In the genomic region with DNA sequence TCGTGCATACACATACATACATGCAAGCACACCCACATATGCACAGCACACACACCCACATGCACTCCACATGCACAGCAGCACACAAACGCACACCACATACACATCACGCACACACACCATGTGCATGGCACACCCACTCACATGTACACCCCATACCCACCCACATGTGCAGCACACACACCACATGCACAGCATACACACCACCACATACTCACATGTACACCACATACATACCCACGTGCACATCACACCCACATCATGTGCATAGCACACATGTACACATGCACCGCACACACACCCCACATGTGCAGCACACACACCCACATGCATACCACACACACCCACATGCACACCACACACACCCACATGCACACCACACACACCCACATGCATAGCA, we compare ENCODE assay signal across 27 cellular contexts.
A peak's percentile ranks its signal among the peaks of the same experiment; 100 is the strongest.
DNase-seq lines count a peak whose midpoint lies in the region; ATAC-seq, FAIRE-seq and TF ChIP-seq lines count a peak whose summit lies in the region.
"Had no signal": no experiment of that assay in that cellular context is flagged by ENCODE, and none has a peak within 500 bp of the region (broad histone marks: within the 10 kb centered on the region; RNA-seq: fewer than 3 reads in every experiment).

No MANE protein-coding gene starts in this region.

- H3K79me1 ChIP-seq in trophoblast cell (ENCODE audit: low read length) = no peaks in the 10 kb centered on the region

- no peak overlapping the region for H4K91ac ChIP-seq in trophoblast cell (ENCODE audit: low read depth, low read length)

- TF ChIP-seq CTCF in HEK293 (tag by site-specific recombination; IDR thresholded peaks at IDR 0.05) (no peak), bronchial epithelial cell (IDR thresholded peaks at IDR 0.05; ENCODE audit: insufficient read depth, low read length, severe bottlenecking) (no peak)

- H3K4me2 ChIP-seq in trophoblast cell (ENCODE audit: low read length) = no peak overlapping the region
- H3K4me2 ChIP-seq: BLaER1 had no signal

- H2BK12ac ChIP-seq in trophoblast cell (ENCODE audit: low read length) = no peak overlapping the region

- H4K12ac ChIP-seq in trophoblast cell (ENCODE audit: low read depth, low read length) = no peak overlapping the region

- H3K4me3 ChIP-seq in HEK293 (ENCODE audit: low read depth, low read length) (no peak overlapping the region), bronchial epithelial cell (ENCODE audit: low read depth, low read length) (no peak overlapping the region), trophoblast cell (ENCODE audit: low read depth, low read length) (peak overlapping the region; percentile 21)
- H3K4me3 ChIP-seq: BLaER1, SJSA1 had no signal

- H3K27me3 ChIP-seq in bronchial epithelial cell (ENCODE audit: control insufficient read depth, insufficient read depth, low read length) (no peaks in the 10 kb centered on the region), trophoblast cell (ENCODE audit: insufficient read depth, low read length) (no peaks in the 10 kb centered on the region)
- H3K27me3 ChIP-seq: BLaER1, SJSA1 had no signal

- no peak overlapping the region for H2BK120ac ChIP-seq in trophoblast cell (ENCODE audit: insufficient read depth, low read length, poor library complexity)

- H3K4me1 ChIP-seq in HEK293 (ENCODE audit: control insufficient read depth, insufficient read depth, low read length) (no peaks in the 10 kb centered on the region), trophoblast cell (ENCODE audit: control insufficient read depth in 1 of 2, insufficient read depth in 2 of 2, low read length in 2 of 2) (no peaks in the 10 kb centered on the region)
- H3K4me1 ChIP-seq: BLaER1, SJSA1 had no signal

- no peak overlapping the region for H3K14ac ChIP-seq in trophoblast cell (ENCODE audit: low read length)

- no peak overlapping the region for H3K18ac ChIP-seq in trophoblast cell (ENCODE audit: low read length)

- H3K36me3 ChIP-seq in HEK293 (ENCODE audit: control insufficient read depth in 2 of 2, insufficient read depth in 1 of 2, low read length in 2 of 2) (no peaks in the 10 kb centered on the region), bronchial epithelial cell (ENCODE audit: control insufficient read depth, insufficient read depth, low read length) (no peaks in the 10 kb centered on the region), trophoblast cell (ENCODE audit: control insufficient read depth in 1 of 2, insufficient read depth in 2 of 2, low read length in 2 of 2) (no peaks in the 10 kb centered on the region)
- H3K36me3 ChIP-seq: BLaER1, SJSA1 had no signal

- peak overlapping the region; percentile 18 for H3K23ac ChIP-seq in trophoblast cell (ENCODE audit: low read length)

- H3K9ac ChIP-seq in trophoblast cell (ENCODE audit: low read length) = peak overlapping the region; percentile 12
- H3K9ac ChIP-seq: BLaER1 had no signal

- POLR2A ChIA-PET in HEK293 (lab: Yijun Ruan, JAX) = no interaction called here

- no peak overlapping the region for H3K27ac ChIP-seq in HEK293 (ENCODE audit: extremely low read depth, low read depth, low read length)
- H3K27ac ChIP-seq in trophoblast cell (ENCODE audit: low read depth, low read length) = no peak overlapping the region
- H3K27ac ChIP-seq: BLaER1, SJSA1 had no signal

- H2AFZ ChIP-seq in trophoblast cell (ENCODE audit: insufficient read depth, low read length, poor library complexity) = no peak overlapping the region

- FAIRE-seq in bronchial epithelial cell (lab: Jason Lieb, UNC) = peak; percentile 77
- peak; percentile 100 for FAIRE-seq in urothelium cell line (lab: Jason Lieb, UNC)
- FAIRE-seq: A204.1, GM18507, H54 had no signal

- WGBS in trophoblast cell (ENCODE audit: extremely low coverage, insufficient coverage, insufficient read length) = no CpG with 5 or more reads among the region's 5 CpGs

- ATAC-seq in HG02571 (IDR thresholded peaks at IDR 0.05; ENCODE audit: unreplicated experiment) = no peak
- ATAC-seq: PC-3, Right ventricle myocardium inferior had no signal

- CTCF ChIA-PET in HEK293 (lab: Yijun Ruan, JAX) = no interaction called here

- no peak overlapping the region for H4K8ac ChIP-seq in trophoblast cell (ENCODE audit: low read depth, low read length)

- H2AK5ac ChIP-seq in trophoblast cell (ENCODE audit: low read length) = no peak overlapping the region

- no peaks in the 10 kb centered on the region for H3K79me2 ChIP-seq in trophoblast cell (ENCODE audit: control insufficient read depth, insufficient read depth, low read length, poor library complexity)

- DNase-seq in bronchial epithelial cell (ENCODE audit: low read depth) (no peak), trophoblast cell (no peak), urothelium cell line (ENCODE audit: low spot score) (no peak), inferior parietal cortex (ENCODE audit: extremely low spot score) (no peak), RKO (ENCODE audit: low spot score) (no peak)
- DNase-seq: CD4-positive, CD25-positive, alpha-beta regulatory T cell; DMS153; DND-41; KBM-7; MV-4-11; NCI-H1105; NCI-H146; NCI-H1930; NCI-H2107; NCI-H446; NCI-H526; NCI-H82; NK-92 treated with Interleukin-12 subunit alpha and Interleukin-12 subunit beta, amount 100 ng/mL, for 24 hours; PC-3 had no signal

- H3K4ac ChIP-seq in trophoblast cell (ENCODE audit: low read depth, low read length) = no peak overlapping the region

- H2BK5ac ChIP-seq in trophoblast cell (ENCODE audit: low read depth, low read length, poor library complexity) = no peak overlapping the region

- H3K9me3 ChIP-seq in HEK293 (ENCODE audit: control insufficient read depth, insufficient read depth, low read depth, low read length) (no peaks in the 10 kb centered on the region), trophoblast cell (ENCODE audit: insufficient read depth, low read depth, low read length) (peaks cover 4% of the 10 kb centered on the region)
- H3K9me3 ChIP-seq: BLaER1, SJSA1 had no signal

TF ChIP-seq in HEK293, 187 proteins besides CTCF, POLR2A, EP300 and RAD21:
- TF ChIP-seq ZFHX2 (tag by site-specific recombination; conservative IDR thresholded peaks at IDR 0.05) (peak; percentile 80), ZNF654 (tag by site-specific recombination; IDR thresholded peaks at IDR 0.05; ENCODE audit: low read depth) (no peak), EGR2 (tag by site-specific recombination; IDR thresholded peaks at IDR 0.05; ENCODE audit: low read depth) (peak; percentile 88), ZNF10 (tag by site-specific recombination; IDR thresholded peaks at IDR 0.05) (no peak)
TF ChIP-seq in HEK293: peak in this region for 2.
